Comparison of ENCODE assay signal across 1 cellular context in genomic region chr3:39051649-39052557, GRCh38.
TF ChIP-seq lines count a peak whose summit lies in the region.

SCN11A (minus strand) TSS chr3:39051944; CDS start chr3:38950362, 101,582 bp downstream.
WDR48 (plus strand) TSS chr3:39052016; CDS start chr3:39052026, 10 bp downstream.

TF ChIP-seq in K562, 482 proteins besides CTCF, POLR2A, EP300 and RAD21 (continued from another document and continues in another):
- TF ChIP-seq KLF10 (CRISPR knock-in tag; IDR thresholded peaks at IDR 0.05) = 0 out of 2 replicates have a peak, but pooled peaks have one; percentile 25
- TF ChIP-seq HLTF (IDR thresholded peaks at IDR 0.05) = 0 out of 2 replicates have a peak, but pooled peaks have one; percentile 9
- no peak for TF ChIP-seq RBM14 (IDR thresholded peaks at IDR 0.05; ENCODE audit: borderline replicate concordance, insufficient read depth, low read depth, low read length)
- no peak for TF ChIP-seq OTX1 (CRISPR knock-in tag; IDR thresholded peaks at IDR 0.05)
- no peak for TF ChIP-seq SMC3 (conservative IDR thresholded peaks at IDR 0.05; ENCODE audit: insufficient read depth, low read depth, low read length)
- no peak for TF ChIP-seq MED1 (CRISPR knock-in tag; IDR thresholded peaks at IDR 0.05; ENCODE audit: borderline replicate concordance)
- no peak for TF ChIP-seq HES1 (IDR thresholded peaks at IDR 0.05; ENCODE audit: low read depth)
- TF ChIP-seq ZNF354B (CRISPR knock-in tag; IDR thresholded peaks at IDR 0.05) = no peak
- TF ChIP-seq, protein P1, sequence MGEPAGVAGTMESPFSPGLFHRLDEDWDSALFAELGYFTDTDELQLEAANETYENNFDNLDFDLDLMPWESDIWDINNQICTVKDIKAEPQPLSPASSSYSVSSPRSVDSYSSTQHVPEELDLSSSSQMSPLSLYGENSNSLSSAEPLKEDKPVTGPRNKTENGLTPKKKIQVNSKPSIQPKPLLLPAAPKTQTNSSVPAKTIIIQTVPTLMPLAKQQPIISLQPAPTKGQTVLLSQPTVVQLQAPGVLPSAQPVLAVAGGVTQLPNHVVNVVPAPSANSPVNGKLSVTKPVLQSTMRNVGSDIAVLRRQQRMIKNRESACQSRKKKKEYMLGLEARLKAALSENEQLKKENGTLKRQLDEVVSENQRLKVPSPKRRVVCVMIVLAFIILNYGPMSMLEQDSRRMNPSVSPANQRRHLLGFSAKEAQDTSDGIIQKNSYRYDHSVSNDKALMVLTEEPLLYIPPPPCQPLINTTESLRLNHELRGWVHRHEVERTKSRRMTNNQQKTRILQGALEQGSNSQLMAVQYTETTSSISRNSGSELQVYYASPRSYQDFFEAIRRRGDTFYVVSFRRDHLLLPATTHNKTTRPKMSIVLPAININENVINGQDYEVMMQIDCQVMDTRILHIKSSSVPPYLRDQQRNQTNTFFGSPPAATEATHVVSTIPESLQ (CRISPR knock-in tag; IDR thresholded peaks at IDR 0.05) = 0 out of 2 replicates have a peak, but pooled peaks have one; percentile 32
- TF ChIP-seq HBP1 (CRISPR knock-in tag; IDR thresholded peaks at IDR 0.05) = 0 out of 2 replicates have a peak, but pooled peaks have one; percentile 4
- TF ChIP-seq ZFP1 (CRISPR knock-in tag; IDR thresholded peaks at IDR 0.05) = no peak
- no peak for TF ChIP-seq NFYB (IDR thresholded peaks at IDR 0.05; ENCODE audit: extremely low read depth, insufficient read length)
- no peak for TF ChIP-seq ZFP36 (IDR thresholded peaks at IDR 0.05; ENCODE audit: low read depth, low read length, partially characterized antibody)
- no peak for TF ChIP-seq GTF2A2 (tag; IDR thresholded peaks at IDR 0.05)
- peak; percentile 91 for TF ChIP-seq PHF8 (IDR thresholded peaks at IDR 0.05; ENCODE audit: borderline replicate concordance, low read length)
- TF ChIP-seq ZNF121 (CRISPR knock-in tag; conservative IDR thresholded peaks at IDR 0.05) = no peak
- TF ChIP-seq RBBP5 (IDR thresholded peaks at IDR 0.05; ENCODE audit: borderline replicate concordance, insufficient read depth, low read length, poor library complexity, severe bottlenecking) = peak; percentile 100
- no peak for TF ChIP-seq ZNF384 (IDR thresholded peaks at IDR 0.05; ENCODE audit: low read depth, low read length)
- TF ChIP-seq, protein P2, sequence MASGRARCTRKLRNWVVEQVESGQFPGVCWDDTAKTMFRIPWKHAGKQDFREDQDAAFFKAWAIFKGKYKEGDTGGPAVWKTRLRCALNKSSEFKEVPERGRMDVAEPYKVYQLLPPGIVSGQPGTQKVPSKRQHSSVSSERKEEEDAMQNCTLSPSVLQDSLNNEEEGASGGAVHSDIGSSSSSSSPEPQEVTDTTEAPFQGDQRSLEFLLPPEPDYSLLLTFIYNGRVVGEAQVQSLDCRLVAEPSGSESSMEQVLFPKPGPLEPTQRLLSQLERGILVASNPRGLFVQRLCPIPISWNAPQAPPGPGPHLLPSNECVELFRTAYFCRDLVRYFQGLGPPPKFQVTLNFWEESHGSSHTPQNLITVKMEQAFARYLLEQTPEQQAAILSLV (tag; IDR thresholded peaks at IDR 0.05) = no peak
- TF ChIP-seq GABPA (tag; conservative IDR thresholded peaks at IDR 0.05; ENCODE audit: low read depth) = peak; percentile 97
- no peak for TF ChIP-seq NCOA4 (IDR thresholded peaks at IDR 0.05; ENCODE audit: partially characterized antibody)
- TF ChIP-seq BHLHE40 (IDR thresholded peaks at IDR 0.05; ENCODE audit: low read length) = no peak; the same call in 1 of the 2 replicates
- 0 out of 2 replicates have a peak, but pooled peaks have one; percentile 57 for TF ChIP-seq ELF2 (CRISPR knock-in tag; IDR thresholded peaks at IDR 0.05)
- TF ChIP-seq DPF2 (IDR thresholded peaks at IDR 0.05) = peak; percentile 42; the same call in 1 of the 2 replicates
- TF ChIP-seq IRF1 (CRISPR knock-in tag; IDR thresholded peaks at IDR 0.05; ENCODE audit: borderline replicate concordance) = no peak
- TF ChIP-seq, protein P3, sequence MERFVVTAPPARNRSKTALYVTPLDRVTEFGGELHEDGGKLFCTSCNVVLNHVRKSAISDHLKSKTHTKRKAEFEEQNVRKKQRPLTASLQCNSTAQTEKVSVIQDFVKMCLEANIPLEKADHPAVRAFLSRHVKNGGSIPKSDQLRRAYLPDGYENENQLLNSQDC (CRISPR knock-in tag; IDR thresholded peaks at IDR 0.05) = no peak
- no peak for TF ChIP-seq SNRNP70 (optimal IDR thresholded peaks at IDR 0.05; ENCODE audit: low read depth, low read length)
- TF ChIP-seq ZNF507 (tag; conservative IDR thresholded peaks at IDR 0.05) = no peak
- TF ChIP-seq ZBTB33 (CRISPR knock-in tag; IDR thresholded peaks at IDR 0.05) = peak; percentile 93
- no peak for TF ChIP-seq ZNF324 (CRISPR knock-in tag; IDR thresholded peaks at IDR 0.05)
- no peak for TF ChIP-seq ZNF212 (CRISPR knock-in tag; IDR thresholded peaks at IDR 0.05)
- peak; percentile 11; the same call in 1 of the 2 replicates for TF ChIP-seq GATAD2A (IDR thresholded peaks at IDR 0.05)
- TF ChIP-seq NRF1 (conservative IDR thresholded peaks at IDR 0.05 in 1 of 2, IDR thresholded peaks at IDR 0.05 in 1 of 2) = peak in 1 of 2 experiments; percentile 28; a peak in 1 of 4 replicates
- TF ChIP-seq ERF (CRISPR knock-in tag; IDR thresholded peaks at IDR 0.05) = no peak
- no peak for TF ChIP-seq ARID3A (IDR thresholded peaks at IDR 0.05; ENCODE audit: borderline replicate concordance, low read depth, low read length)
- no peak; the same call in 1 of the 2 replicates for TF ChIP-seq ZNF24 (IDR thresholded peaks at IDR 0.05)
- TF ChIP-seq E2F1 (CRISPR knock-in tag; IDR thresholded peaks at IDR 0.05) = 0 out of 2 replicates have a peak, but pooled peaks have one; percentile 12
- TF ChIP-seq ZNF77 (CRISPR knock-in tag; IDR thresholded peaks at IDR 0.05) = no peak
- peak; percentile 97 for TF ChIP-seq EGR1 (conservative IDR thresholded peaks at IDR 0.05)
- TF ChIP-seq RBM34 (IDR thresholded peaks at IDR 0.05; ENCODE audit: borderline replicate concordance, insufficient read depth, low read length) = no peak
- peak; percentile 45; the same call in 1 of the 2 replicates for TF ChIP-seq ZNF76 (CRISPR knock-in tag; IDR thresholded peaks at IDR 0.05; ENCODE audit: borderline replicate concordance)
- no peak for TF ChIP-seq BCL6 (CRISPR knock-in tag; IDR thresholded peaks at IDR 0.05)
- TF ChIP-seq EP400 (IDR thresholded peaks at IDR 0.05) = peak; percentile 79
- TF ChIP-seq SREBF1 (IDR thresholded peaks at IDR 0.05; ENCODE audit: borderline replicate concordance, low read depth, low read length) = no peak
- no peak for TF ChIP-seq ZNF551 (CRISPR knock-in tag; IDR thresholded peaks at IDR 0.05)
- peak; percentile 87 for TF ChIP-seq ZBTB7A (IDR thresholded peaks at IDR 0.05; ENCODE audit: borderline replicate concordance, control insufficient read depth, low read depth, low read length)
- peak; percentile 42; the same call in 1 of the 2 replicates for TF ChIP-seq NFIC (IDR thresholded peaks at IDR 0.05)
- TF ChIP-seq ZNF431 (CRISPR knock-in tag; IDR thresholded peaks at IDR 0.05) = peak; percentile 67; the same call in 1 of the 2 replicates
- TF ChIP-seq, protein P4, sequence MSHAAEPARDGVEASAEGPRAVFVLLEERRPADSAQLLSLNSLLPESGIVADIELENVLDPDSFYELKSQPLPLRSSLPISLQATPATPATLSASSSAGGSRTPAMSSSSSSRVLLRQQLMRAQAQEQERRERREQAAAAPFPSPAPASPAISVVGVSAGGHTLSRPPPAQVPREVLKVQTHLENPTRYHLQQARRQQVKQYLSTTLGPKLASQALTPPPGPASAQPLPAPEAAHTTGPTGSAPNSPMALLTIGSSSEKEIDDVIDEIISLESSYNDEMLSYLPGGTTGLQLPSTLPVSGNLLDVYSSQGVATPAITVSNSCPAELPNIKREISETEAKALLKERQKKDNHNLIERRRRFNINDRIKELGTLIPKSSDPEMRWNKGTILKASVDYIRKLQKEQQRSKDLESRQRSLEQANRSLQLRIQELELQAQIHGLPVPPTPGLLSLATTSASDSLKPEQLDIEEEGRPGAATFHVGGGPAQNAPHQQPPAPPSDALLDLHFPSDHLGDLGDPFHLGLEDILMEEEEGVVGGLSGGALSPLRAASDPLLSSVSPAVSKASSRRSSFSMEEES (CRISPR knock-in tag; IDR thresholded peaks at IDR 0.05) = no peak
- TF ChIP-seq, protein P5, sequence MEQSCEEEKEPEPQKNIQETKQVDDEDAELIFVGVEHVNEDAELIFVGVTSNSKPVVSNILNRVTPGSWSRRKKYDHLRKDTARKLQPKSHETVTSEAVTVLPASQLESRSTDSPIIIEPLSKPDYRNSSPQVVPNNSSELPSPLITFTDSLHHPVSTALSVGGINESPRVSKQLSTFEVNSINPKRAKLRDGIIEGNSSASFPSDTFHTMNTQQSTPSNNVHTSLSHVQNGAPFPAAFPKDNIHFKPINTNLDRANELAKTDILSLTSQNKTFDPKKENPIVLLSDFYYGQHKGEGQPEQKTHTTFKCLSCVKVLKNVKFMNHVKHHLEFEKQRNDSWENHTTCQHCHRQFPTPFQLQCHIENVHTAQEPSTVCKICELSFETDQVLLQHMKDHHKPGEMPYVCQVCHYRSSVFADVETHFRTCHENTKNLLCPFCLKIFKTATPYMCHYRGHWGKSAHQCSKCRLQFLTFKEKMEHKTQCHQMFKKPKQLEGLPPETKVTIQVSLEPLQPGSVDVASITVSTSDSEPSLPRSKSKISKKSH (CRISPR knock-in tag; IDR thresholded peaks at IDR 0.05) = no peak
- TF ChIP-seq SAFB (IDR thresholded peaks at IDR 0.05; ENCODE audit: borderline replicate concordance, low read depth, low read length) = no peak
- 0 out of 2 replicates have a peak, but pooled peaks have one; percentile 51 for TF ChIP-seq ZNF282 (CRISPR knock-in tag; IDR thresholded peaks at IDR 0.05)
- TF ChIP-seq MCM3 (IDR thresholded peaks at IDR 0.05) = no peak
